17 cellular contexts compared by ENCODE assay signal in genomic region chr2:231017250-231017636, GRCh38. TPM values are rescaled to one million over a fixed set of nuclear protein-coding genes. Genes with fewer than 3 reads are reported as not detected.
DNase-seq lines count a peak whose midpoint lies in the region; ATAC-seq, FAIRE-seq and TF ChIP-seq lines count a peak whose summit lies in the region.
"Had no signal": no experiment of that assay in that cellular context is flagged by ENCODE, and none has a peak within 500 bp of the region (broad histone marks: within the 10 kb centered on the region; RNA-seq: fewer than 3 reads in every experiment).

No MANE protein-coding gene starts in this region.

- no TSS peak for BruUV-seq in HepG2 (replicated peaks; lab: Mats Ljungman, UMichigan)

- FAIRE-seq in HepG2 (lab: Jason Lieb, UNC): no peak

- H3K4me1 ChIP-seq in HepG2 (ENCODE audit: insufficient read depth, low read length) (peaks cover 13% of the 10 kb centered on the region; the same call in 1 of the 2 replicates), right lobe of liver (peaks cover 0 to 7% (median 0%) of the 10 kb centered on the region in 4 donors)
- H3K4me1 ChIP-seq: gastroesophageal sphincter had no signal

- H4K20me1 ChIP-seq in HepG2 (ENCODE audit: insufficient read depth, low read length): no peaks in the 10 kb centered on the region

- no peaks in the 10 kb centered on the region for H3K79me2 ChIP-seq in HepG2 (ENCODE audit: insufficient read depth, low read length)

- TF ChIP-seq EP300 in HepG2 (IDR thresholded peaks at IDR 0.05; ENCODE audit: low read depth in 2 of 2, low read length in 2 of 2): no peak
- no peak for TF ChIP-seq EP300 in HepG2 (CRISPR knock-in tag; IDR thresholded peaks at IDR 0.05; ENCODE audit: borderline replicate concordance)

- no peak overlapping the region for H3K4me3 ChIP-seq in HepG2 (replicated peaks in 1 of 3; ENCODE audit: insufficient read depth in 1 of 3, low read depth in 2 of 3, low read length in 3 of 3)
- no peak overlapping the region for H3K4me3 ChIP-seq in right lobe of liver
- no peak overlapping the region for H3K4me3 ChIP-seq in MG63
- peak overlapping the region in 21 of 59 donors; percentile 4 to 45 (median 25) for H3K4me3 ChIP-seq in dorsolateral prefrontal cortex
- H3K4me3 ChIP-seq: gastroesophageal sphincter had no signal

- intact Hi-C loops in HepG2 (cut with micrococcal nuclease; ENCODE audit: unreplicated experiment) (loop anchor here (2.0 kb wide), 1 partner anchor 18 kb away; no protein-coding TSS in a partner anchor), right lobe of liver (cut with DNase I) (no loop called here), dorsolateral prefrontal cortex (cut with DNase I) (loop anchor here in 1 of 2 donors (1.0 kb wide), 1 partner anchor 21 kb away; no protein-coding TSS in a partner anchor)

- H3K9ac ChIP-seq in HepG2 (ENCODE audit: insufficient read depth, low read depth, low read length): no peak overlapping the region

- TF ChIP-seq CTCF in HepG2 (CRISPR knock-in tag; IDR thresholded peaks at IDR 0.05) (no peak), right lobe of liver (IDR thresholded peaks at IDR 0.05) (no peak), dorsolateral prefrontal cortex (IDR thresholded peaks at IDR 0.05 in 54 of 56, conservative IDR thresholded peaks at IDR 0.05 in 2 of 56; ENCODE audit: low read depth in 1 of 56, partially characterized antibody in 56 of 56) (peak in 32 of 56 donors; percentile 8 to 54 (median 26))

- no peak for TF ChIP-seq RAD21 in HepG2 (CRISPR knock-in tag; IDR thresholded peaks at IDR 0.05)

- ATAC-seq in HepG2: peak; percentile 49
- no peak for ATAC-seq in right lobe of liver
- ATAC-seq in HG03280 (IDR thresholded peaks at IDR 0.05; ENCODE audit: unreplicated experiment): no peak
- ATAC-seq: activated T-cell treated with anti-CD3 and anti-CD28 coated beads, Interleukin-2, amount 50 U/mL, for 72 hours; gastroesophageal sphincter; stimulated activated memory B cell treated with anti-CD40 and anti-IgM and Interleukin-4, amounts not matched to agents 10 μg/mL and 1 μg/mL and 100 μg/mL, for 72 hours had no signal

- H3K27ac ChIP-seq in HepG2 (ENCODE audit: extremely low read length, insufficient read depth, low read length): no peak overlapping the region
- no peak overlapping the region for H3K27ac ChIP-seq in right lobe of liver
- peak overlapping the region in 52 of 59 donors; percentile 6 to 87 (median 68) for H3K27ac ChIP-seq in dorsolateral prefrontal cortex
- H3K27ac ChIP-seq: C4-2B, gastroesophageal sphincter had no signal

- H3K36me3 ChIP-seq in HepG2 (replicated peaks in 1 of 2; ENCODE audit: control insufficient read depth in 1 of 2, insufficient read depth in 2 of 2, low read length in 2 of 2) (no peaks in the 10 kb centered on the region), right lobe of liver (no peaks in the 10 kb centered on the region), MG63 (no peaks in the 10 kb centered on the region)
- H3K36me3 ChIP-seq: gastroesophageal sphincter had no signal

- POLR2A ChIA-PET in HepG2 (lab: Yijun Ruan, JAX): interaction anchor here (1.1 to 3.4 kb wide), 4 partner anchors 10 to 34 kb away, joined by 3 to 41 read pairs (median 4); no protein-coding TSS in a partner anchor

- TF ChIP-seq POLR2A in HepG2 (IDR thresholded peaks at IDR 0.05; ENCODE audit: insufficient read depth in 1 of 2, low read depth in 2 of 2, low read length in 2 of 2) (no peak), right lobe of liver (IDR thresholded peaks at IDR 0.05) (no peak)

- H3K9me3 ChIP-seq in HepG2 (ENCODE audit: low read length): no peaks in the 10 kb centered on the region
- H3K9me3 ChIP-seq in right lobe of liver: no peaks in the 10 kb centered on the region
- no peaks in the 10 kb centered on the region for H3K9me3 ChIP-seq in MG63
- H3K9me3 ChIP-seq: gastroesophageal sphincter had no signal

- in situ Hi-C loops in HepG2 (cut with HindIII; ENCODE audit: extremely low pct_ligation_motif_present, low pct_unique_long_range_greater_than_20kb): no loop called here

- H3K4me2 ChIP-seq in HepG2 (ENCODE audit: low read depth, low read length): no peak overlapping the region

- CTCF ChIA-PET in HepG2 (lab: Yijun Ruan, JAX; ENCODE audit: low intra/inter-chr PET ratio, low total read pairs): no interaction called here

- DNase-seq in HepG2 (ENCODE audit: low spot score): no peak
- no peak for DNase-seq in right lobe of liver
- DNase-seq in MG63: peak; percentile 5
- peak in 9 of 10 donors; percentile 78 to 96 (median 83) for DNase-seq in dorsolateral prefrontal cortex
- no peak for DNase-seq in NCI-H446 treated with DMSO at 0.1 percent for 48 hours (lab: John Stamatoyannopoulos, UW)
- DNase-seq in AML-193 (lab: John Stamatoyannopoulos, UW): no peak
- no peak for DNase-seq in middle frontal gyrus (ENCODE audit: extremely low spot score, low spot score)
- DNase-seq: activated CD4-positive, CD25-positive, alpha-beta regulatory T cell treated with anti-CD3 and anti-CD28 coated beads, Interleukin-2, amount 50 U/mL, for 72 hours; activated T-cell treated with anti-CD3 and anti-CD28 coated beads, Interleukin-2, amount 50 U/mL, for 72 hours; endodermal cell; kidney glomerular epithelial cell; NCI-H1694; SW 1271 had no signal

- WGBS in HepG2 (ENCODE audit: low lambda C conversion rate): 33% methylated on average over 5 of the region's 5 CpGs
- WGBS in right lobe of liver (ENCODE audit: insufficient coverage, low coverage, low lambda C conversion rate, missing lambda C conversion rate): 30% methylated on average over 3 of the region's 5 CpGs

- H3K27me3 ChIP-seq in HepG2 (ENCODE audit: control insufficient read depth in 1 of 2, insufficient read depth in 2 of 2, low read length in 2 of 2) (peaks cover 0 to 26% of the 10 kb centered on the region in 2 experiments; a peak in 4 of 5 replicates), right lobe of liver (no peaks in the 10 kb centered on the region), MG63 (no peaks in the 10 kb centered on the region; the same call in 1 of the 2 replicates), dorsolateral prefrontal cortex (no peaks in the 10 kb centered on the region)

- no peak overlapping the region for H2AFZ ChIP-seq in HepG2 (ENCODE audit: low read length)

RNA-seq across cellular contexts. Expression of gene C2orf72, which starts 20.1 kb away (rescaled TPM):
- total RNA-seq in HepG2 (2016; rRNA removed; fragmentation: Illumina TruSeq; extraction: Trizol) (147 and 152 TPM in 2 replicates), right lobe of liver (100 to 1,000 TPM in 2 of 6 experiments, 10 to 100 TPM in 4; 76.0 to 167 (median 85.9) TPM), dorsolateral prefrontal cortex (100 to 1,000 TPM in 9 of 120 experiments, 10 to 100 TPM in 111; 46.0 to 121 (median 74.5) TPM)
- 25.4 and 28.7 TPM in 2 replicates for total RNA-seq in HepG2 (2016; cell fraction: cytosol; rRNA removed; fragmentation: Illumina TruSeq; extraction: Trizol; ENCODE audit: low read depth)
- total RNA-seq in HepG2 (2016; cell fraction: insoluble cytoplasmic fraction; rRNA removed; fragmentation: Illumina TruSeq; extraction: Trizol): 131 and 146 TPM in 2 replicates
- 109 and 116 TPM in 2 replicates for total RNA-seq in HepG2 (2016; cell fraction: membrane; rRNA removed; fragmentation: Illumina TruSeq; extraction: Trizol)
- 72.4 and 86.5 TPM in 2 replicates for total RNA-seq in HepG2 (2016; cell fraction: nucleus; rRNA removed; fragmentation: Illumina TruSeq; extraction: Trizol)
- polyA plus RNA-seq in HepG2 (2011; rRNA removed): 203 and 242 TPM in 2 replicates
- polyA plus RNA-seq in HepG2 (2011; cell fraction: cytosol; rRNA removed): 134 and 156 TPM in 2 replicates
- 216 and 271 TPM in 2 replicates for polyA plus RNA-seq in HepG2 (2011; cell fraction: nucleus; rRNA removed)
- 95.0 and 118 TPM in 2 replicates for polyA plus RNA-seq in HepG2 (2012)
- 32.1 and 34.1 TPM in 2 replicates for polyA plus RNA-seq in HepG2 (2016; cell fraction: cytosol; fragmentation: Illumina TruSeq; extraction: Trizol; ENCODE audit: low read depth)
- 143 and 164 TPM in 2 replicates for polyA plus RNA-seq in HepG2 (2016; cell fraction: insoluble cytoplasmic fraction; fragmentation: Illumina TruSeq; extraction: Trizol; ENCODE audit: low read depth)
- polyA plus RNA-seq in HepG2 (2016; cell fraction: membrane; fragmentation: Illumina TruSeq; extraction: Trizol; ENCODE audit: low read depth): 89.2 and 92.3 TPM in 2 replicates
- 155 and 158 TPM in 2 replicates for polyA plus RNA-seq in HepG2 (2016; cell fraction: nucleus; fragmentation: Illumina TruSeq; extraction: Trizol; ENCODE audit: insufficient read depth, low read depth)
- polyA minus RNA-seq in HepG2 (2011; rRNA and poly(A)+ RNA removed; ENCODE audit: low replicate concordance): 0.05 and 126 TPM in 2 replicates
- polyA minus RNA-seq in HepG2 (2011; cell fraction: cytosol; rRNA and poly(A)+ RNA removed): 48.1 and 75.6 TPM in 2 replicates
- 48.4 and 62.5 TPM in 2 replicates for polyA minus RNA-seq in HepG2 (2011; cell fraction: nucleus; rRNA and poly(A)+ RNA removed)
- total RNA-seq in MG63 (2014; rRNA removed; shearing (Covaris generic); ENCODE audit: low replicate concordance): 0.49 TPM in 1 of 2 replicates, not detected in the other

RNA-seq across cellular contexts. Expression of gene SPATA3, which starts 21.3 kb away (rescaled TPM):
- total RNA-seq in HepG2 (2016; rRNA removed; fragmentation: Illumina TruSeq; extraction: Trizol) (not detected in 2 replicates), right lobe of liver (not detected), dorsolateral prefrontal cortex (under 1 TPM in 6 of 120 experiments, not detected in 114; 0.37 to 0.81 (median 0.63) TPM)
- total RNA-seq in HepG2 (2016; cell fraction: cytosol; rRNA removed; fragmentation: Illumina TruSeq; extraction: Trizol; ENCODE audit: low read depth): not detected in 2 replicates
- total RNA-seq in HepG2 (2016; cell fraction: insoluble cytoplasmic fraction; rRNA removed; fragmentation: Illumina TruSeq; extraction: Trizol): not detected in 2 replicates
- not detected in 2 replicates for total RNA-seq in HepG2 (2016; cell fraction: membrane; rRNA removed; fragmentation: Illumina TruSeq; extraction: Trizol)
- total RNA-seq in HepG2 (2016; cell fraction: nucleus; rRNA removed; fragmentation: Illumina TruSeq; extraction: Trizol): not detected in 2 replicates
- polyA plus RNA-seq in HepG2 (2011; rRNA removed): not detected in 2 replicates
- not detected in 2 replicates for polyA plus RNA-seq in HepG2 (2011; cell fraction: cytosol; rRNA removed)
- polyA plus RNA-seq in HepG2 (2011; cell fraction: nucleus; rRNA removed): not detected in 2 replicates
- polyA plus RNA-seq in HepG2 (2012): not detected in 2 replicates
- polyA plus RNA-seq in HepG2 (2016; cell fraction: cytosol; fragmentation: Illumina TruSeq; extraction: Trizol; ENCODE audit: low read depth): not detected in 2 replicates
- polyA plus RNA-seq in HepG2 (2016; cell fraction: insoluble cytoplasmic fraction; fragmentation: Illumina TruSeq; extraction: Trizol; ENCODE audit: low read depth): not detected in 2 replicates
- polyA plus RNA-seq in HepG2 (2016; cell fraction: membrane; fragmentation: Illumina TruSeq; extraction: Trizol; ENCODE audit: low read depth): not detected in 2 replicates
- not detected in 2 replicates for polyA plus RNA-seq in HepG2 (2016; cell fraction: nucleus; fragmentation: Illumina TruSeq; extraction: Trizol; ENCODE audit: insufficient read depth, low read depth)
- polyA minus RNA-seq in HepG2 (2011; rRNA and poly(A)+ RNA removed; ENCODE audit: low replicate concordance): not detected in 2 replicates
- polyA minus RNA-seq in HepG2 (2011; cell fraction: cytosol; rRNA and poly(A)+ RNA removed): not detected in 2 replicates
- polyA minus RNA-seq in HepG2 (2011; cell fraction: nucleus; rRNA and poly(A)+ RNA removed): not detected in 2 replicates
- not detected in 2 replicates for total RNA-seq in MG63 (2014; rRNA removed; shearing (Covaris generic); ENCODE audit: low replicate concordance)
- total RNA-seq: endodermal cell, gastroesophageal sphincter had no signal

RNA-seq across cellular contexts. Expression of gene PSMD1, which starts 39.4 kb away (rescaled TPM):
- total RNA-seq in HepG2 (2016; rRNA removed; fragmentation: Illumina TruSeq; extraction: Trizol) (191 and 287 TPM in 2 replicates), right lobe of liver (10 to 100 TPM; 46.4 to 62.3 (median 55.5) TPM), dorsolateral prefrontal cortex (100 to 1,000 TPM in 101 of 120 experiments, 10 to 100 TPM in 19; 86.5 to 175 (median 121) TPM)
- 27.0 and 34.5 TPM in 2 replicates for total RNA-seq in HepG2 (2016; cell fraction: cytosol; rRNA removed; fragmentation: Illumina TruSeq; extraction: Trizol; ENCODE audit: low read depth)
- 192 and 276 TPM in 2 replicates for total RNA-seq in HepG2 (2016; cell fraction: insoluble cytoplasmic fraction; rRNA removed; fragmentation: Illumina TruSeq; extraction: Trizol)
- 40.7 and 50.7 TPM in 2 replicates for total RNA-seq in HepG2 (2016; cell fraction: membrane; rRNA removed; fragmentation: Illumina TruSeq; extraction: Trizol)
- total RNA-seq in HepG2 (2016; cell fraction: nucleus; rRNA removed; fragmentation: Illumina TruSeq; extraction: Trizol): 131 and 150 TPM in 2 replicates
- 109 and 136 TPM in 2 replicates for polyA plus RNA-seq in HepG2 (2011; rRNA removed)
- 70.3 and 97.3 TPM in 2 replicates for polyA plus RNA-seq in HepG2 (2011; cell fraction: cytosol; rRNA removed)
- polyA plus RNA-seq in HepG2 (2011; cell fraction: nucleus; rRNA removed): 59.1 and 61.7 TPM in 2 replicates
- polyA plus RNA-seq in HepG2 (2012): 63.5 and 69.5 TPM in 2 replicates
- 10.9 and 15.6 TPM in 2 replicates for polyA plus RNA-seq in HepG2 (2016; cell fraction: cytosol; fragmentation: Illumina TruSeq; extraction: Trizol; ENCODE audit: low read depth)
- 202 TPM in 2 replicates for polyA plus RNA-seq in HepG2 (2016; cell fraction: insoluble cytoplasmic fraction; fragmentation: Illumina TruSeq; extraction: Trizol; ENCODE audit: low read depth)
- polyA plus RNA-seq in HepG2 (2016; cell fraction: membrane; fragmentation: Illumina TruSeq; extraction: Trizol; ENCODE audit: low read depth): 21.2 and 25.3 TPM in 2 replicates
- 130 and 134 TPM in 2 replicates for polyA plus RNA-seq in HepG2 (2016; cell fraction: nucleus; fragmentation: Illumina TruSeq; extraction: Trizol; ENCODE audit: insufficient read depth, low read depth)
- polyA minus RNA-seq in HepG2 (2011; rRNA and poly(A)+ RNA removed; ENCODE audit: low replicate concordance): 421 and 438 TPM in 2 replicates
- 58.8 and 72.8 TPM in 2 replicates for polyA minus RNA-seq in HepG2 (2011; cell fraction: cytosol; rRNA and poly(A)+ RNA removed)
- polyA minus RNA-seq in HepG2 (2011; cell fraction: nucleus; rRNA and poly(A)+ RNA removed): 145 and 196 TPM in 2 replicates
- 54.6 and 95.6 TPM in 2 replicates for total RNA-seq in MG63 (2014; rRNA removed; shearing (Covaris generic); ENCODE audit: low replicate concordance)

Comparison
In these comparisons a context has a peak if more than half of its experiments do, and no peak if none do; other contexts are left out.
1. DNase-seq: peak in MG63 (single experiment) and dorsolateral prefrontal cortex (9 of 10); none in HepG2 (single experiment), right lobe of liver (0 of 3), NCI-H446 treated with DMSO at 0.1 percent for 48 hours (single experiment), AML-193 (0 of 2) and middle frontal gyrus (single experiment).
2. H3K27ac ChIP-seq: peak in dorsolateral prefrontal cortex (52 of 59); none in HepG2 (single experiment) and right lobe of liver (0 of 3).
3. CTCF ChIP-seq: peak in dorsolateral prefrontal cortex (32 of 56); none in HepG2 (single experiment) and right lobe of liver (0 of 4).
4. RNA of gene C2orf72, which starts 20.1 kb away (total RNA-seq): 25.4 to 152 TPM in HepG2, 76.0 to 167 TPM in right lobe of liver and 46.0 to 121 TPM in dorsolateral prefrontal cortex; 0.49 TPM in MG63; every median in the first group is over 10 times any median in the second.